ENCODE assay signal across 12 cellular contexts in genomic region chr17:28938552-28938951, GRCh38. TPM values are rescaled to one million over a fixed set of nuclear protein-coding genes. Genes with fewer than 3 reads are reported as not detected.
DNase-seq lines count a peak whose midpoint lies in the region; TF ChIP-seq lines count a peak whose summit lies in the region.
"Had no signal": no experiment of that assay in that cellular context is flagged by ENCODE, and none has a peak within 500 bp of the region (broad histone marks: within the 10 kb centered on the region; RNA-seq: fewer than 3 reads in every experiment).

No MANE protein-coding gene starts in this region.

- H3K4me3 ChIP-seq in CD4-positive, alpha-beta memory T cell (ENCODE audit: low read length in 2 of 2): no peak overlapping the region
- H3K4me3 ChIP-seq in cardiac muscle cell (no peak overlapping the region), sigmoid colon (no peak overlapping the region)
- H3K4me3 ChIP-seq: SJCRH30 had no signal

- H3K4me1 Mint-ChIP-seq in CD4-positive, alpha-beta memory T cell: peaks cover 55 to 89% (median 74%) of the 10 kb centered on the region in 4 donors
- H3K4me1 Mint-ChIP-seq in progenitor cell of endocrine pancreas (ENCODE audit: low read depth): peaks cover 25% of the 10 kb centered on the region

- TF ChIP-seq POLR2A in sigmoid colon (IDR thresholded peaks at IDR 0.05): no peak

- TF ChIP-seq CTCF in RWPE1 (conservative IDR thresholded peaks at IDR 0.05; ENCODE audit: low read depth) (no peak), cardiac muscle cell (IDR thresholded peaks at IDR 0.05; ENCODE audit: low read depth, low read length) (no peak), progenitor cell of endocrine pancreas (IDR thresholded peaks at IDR 0.05; ENCODE audit: unreplicated experiment) (no peak), sigmoid colon (IDR thresholded peaks at IDR 0.05) (no peak)

- H3K9me3 ChIP-seq in CD4-positive, alpha-beta memory T cell (ENCODE audit: control insufficient read depth in 1 of 2, low read length in 2 of 2): no peaks in the 10 kb centered on the region
- H3K9me3 ChIP-seq in cardiac muscle cell (ENCODE audit: low read depth): no peaks in the 10 kb centered on the region
- no peaks in the 10 kb centered on the region for H3K9me3 ChIP-seq in sigmoid colon
- H3K9me3 ChIP-seq: SJCRH30 had no signal

- CTCF ChIA-PET in CD4-positive, alpha-beta memory T cell (lab: Charles Lee; ENCODE audit: partially characterized antibody): interaction anchor here (2.0 to 4.7 kb wide), 2 partner anchors 11 to 27 kb away, joined by 6 to 14 read pairs; no protein-coding TSS in a partner anchor
- CTCF ChIA-PET in RWPE1 (lab: Yijun Ruan, JAX): interaction anchor here (1.7 kb wide), 1 partner anchor 212 kb away, joined by 6 read pairs; no protein-coding TSS in a partner anchor

- DNase-seq in CD4-positive, alpha-beta memory T cell: no peak
- no peak for DNase-seq in RWPE1 (ENCODE audit: low spot score)
- DNase-seq in cardiac muscle cell (ENCODE audit: low read depth in 1 of 2, low spot score in 1 of 2): no peak
- DNase-seq in progenitor cell of endocrine pancreas (ENCODE audit: low spot score, unreplicated experiment): no peak
- no peak for DNase-seq in SKM-1 treated with dmso at 0.1 percent for 144 hours (lab: John Stamatoyannopoulos, UW; ENCODE audit: unreplicated experiment)
- DNase-seq in sigmoid colon: no peak
- no peak for DNase-seq in activated CD4-positive, CD25-positive, alpha-beta regulatory T cell treated with anti-CD3 and anti-CD28 coated beads, Interleukin-2, amount 50 U/mL, for 72 hours
- DNase-seq: brain microvascular endothelial cell, GDM1, NCI-H146, retina, SJCRH30 had no signal

- H3K4me1 ChIP-seq in CD4-positive, alpha-beta memory T cell (ENCODE audit: insufficient read depth, low read length): peaks cover 73% of the 10 kb centered on the region
- H3K4me1 ChIP-seq in cardiac muscle cell (ENCODE audit: low read depth): peaks cover 21% of the 10 kb centered on the region
- H3K4me1 ChIP-seq in sigmoid colon: peaks cover 0 to 79% (median 76%) of the 10 kb centered on the region in 4 donors
- H3K4me1 ChIP-seq: SJCRH30 had no signal

- H3K36me3 ChIP-seq in CD4-positive, alpha-beta memory T cell (ENCODE audit: insufficient read depth, low read length): peaks cover 5% of the 10 kb centered on the region
- H3K36me3 ChIP-seq in cardiac muscle cell (peaks cover 6% of the 10 kb centered on the region), sigmoid colon (no peaks in the 10 kb centered on the region)
- H3K36me3 ChIP-seq: brain microvascular endothelial cell had no signal

- no peaks in the 10 kb centered on the region for H3K27me3 Mint-ChIP-seq in CD4-positive, alpha-beta memory T cell
- no peaks in the 10 kb centered on the region for H3K27me3 Mint-ChIP-seq in progenitor cell of endocrine pancreas

- no peak overlapping the region for H3K27ac ChIP-seq in CD4-positive, alpha-beta memory T cell (ENCODE audit: low read depth, low read length)
- H3K27ac ChIP-seq in RWPE1: peak overlapping the region; percentile 56
- H3K27ac ChIP-seq in cardiac muscle cell: peak overlapping the region; percentile 45
- H3K27ac ChIP-seq in sigmoid colon: no peak overlapping the region
- H3K27ac ChIP-seq: brain microvascular endothelial cell, SJCRH30 had no signal

- TF ChIP-seq EP300 in sigmoid colon (IDR thresholded peaks at IDR 0.05): no peak

- H3K36me3 Mint-ChIP-seq in CD4-positive, alpha-beta memory T cell: peaks cover 12 to 57% of the 10 kb centered on the region in 2 donors
- peaks cover 7% of the 10 kb centered on the region for H3K36me3 Mint-ChIP-seq in progenitor cell of endocrine pancreas (ENCODE audit: insufficient read depth)

- peak overlapping the region in 1 of 8 donors; percentile 65 for H3K4me3 Mint-ChIP-seq in CD4-positive, alpha-beta memory T cell
- H3K4me3 Mint-ChIP-seq in progenitor cell of endocrine pancreas (ENCODE audit: low read depth): no peak overlapping the region

- no peaks in the 10 kb centered on the region for H3K27me3 ChIP-seq in CD4-positive, alpha-beta memory T cell (ENCODE audit: insufficient read depth, low read length)
- H3K27me3 ChIP-seq in cardiac muscle cell (no peaks in the 10 kb centered on the region), sigmoid colon (no peaks in the 10 kb centered on the region)
- H3K27me3 ChIP-seq: brain microvascular endothelial cell, SJCRH30 had no signal

- intact Hi-C loops in CD4-positive, alpha-beta memory T cell (cut with micrococcal nuclease): no loop called here
- intact Hi-C loops in sigmoid colon (cut with DNase I): no loop called here

- POLR2A ChIA-PET in CD4-positive, alpha-beta memory T cell (lab: Charles Lee; ENCODE audit: partially characterized antibody): interaction anchor here (1.9 to 10.8 kb wide), 3 partner anchors 11 to 211 kb away, joined by 6 to 134 read pairs (median 53); partner anchors contain the start of genes PHF12 and TLCD1
- POLR2A ChIA-PET in RWPE1 (lab: Yijun Ruan, JAX; ENCODE audit: low non-redundant PET): no interaction called here

- no peaks in the 10 kb centered on the region for H3K9me3 Mint-ChIP-seq in CD4-positive, alpha-beta memory T cell
- no peaks in the 10 kb centered on the region for H3K9me3 Mint-ChIP-seq in progenitor cell of endocrine pancreas (ENCODE audit: low read depth)

- H3K27ac Mint-ChIP-seq in CD4-positive, alpha-beta memory T cell: peak overlapping the region; percentile 3 to 74 (median 35)
- peak overlapping the region; percentile 31 for H3K27ac Mint-ChIP-seq in progenitor cell of endocrine pancreas

RNA-seq across cellular contexts. Expression of gene PHF12, which starts 12.8 kb away (rescaled TPM):
- total RNA-seq in CD4-positive, alpha-beta memory T cell: 100 to 1,000 TPM; 125 to 135 TPM
- 10 to 100 TPM in 1 of 2 donors, 1 to 10 TPM in 1; 5.0 to 12.7 TPM for polyA plus RNA-seq in CD4-positive, alpha-beta memory T cell
- 45.6 and 46.1 TPM in 2 replicates for total RNA-seq in cardiac muscle cell
- polyA plus RNA-seq in cardiac muscle cell: 11.6 and 17.9 TPM in 2 replicates
- total RNA-seq in progenitor cell of endocrine pancreas: 70.4 and 71.8 TPM in 2 replicates
- total RNA-seq in sigmoid colon: 10 to 100 TPM; 39.1 to 54.3 (median 45.2) TPM
- polyA plus RNA-seq in sigmoid colon: 10 to 100 TPM in 2 of 3 donors, 1 to 10 TPM in 1; 6.9 to 24.7 (median 13.8) TPM

RNA-seq across cellular contexts. Expression of gene DHRS13, which starts 35.7 kb away (rescaled TPM):
- total RNA-seq in CD4-positive, alpha-beta memory T cell: 10 to 100 TPM; 44.6 to 49.6 TPM
- polyA plus RNA-seq in CD4-positive, alpha-beta memory T cell: 10 to 100 TPM; 15.1 to 19.6 TPM
- 40.9 and 44.6 TPM in 2 replicates for total RNA-seq in cardiac muscle cell
- 28.1 and 35.4 TPM in 2 replicates for polyA plus RNA-seq in cardiac muscle cell
- 22.4 and 25.9 TPM in 2 replicates for total RNA-seq in progenitor cell of endocrine pancreas
- 1 to 10 TPM; 3.2 to 8.4 (median 3.9) TPM for total RNA-seq in sigmoid colon
- 10 to 100 TPM in 1 of 3 donors, 1 to 10 TPM in 2; 2.1 to 15.0 (median 3.0) TPM for polyA plus RNA-seq in sigmoid colon

RNA-seq across cellular contexts. Expression of gene FLOT2, which starts 41.0 kb away (rescaled TPM):
- 100 to 1,000 TPM; 216 to 224 TPM for total RNA-seq in CD4-positive, alpha-beta memory T cell
- 100 to 1,000 TPM; 284 to 288 TPM for polyA plus RNA-seq in CD4-positive, alpha-beta memory T cell
- total RNA-seq in cardiac muscle cell (102 and 110 TPM in 2 replicates), progenitor cell of endocrine pancreas (125 and 131 TPM in 2 replicates), sigmoid colon (10 to 100 TPM; 38.5 to 72.5 (median 52.4) TPM)
- polyA plus RNA-seq in cardiac muscle cell (145 and 158 TPM in 2 replicates), sigmoid colon (10 to 100 TPM; 27.3 to 91.8 (median 36.6) TPM)

Comparison
In these comparisons a context has a peak if more than half of its experiments do, and no peak if none do; other contexts are left out.
1. H3K27ac ChIP-seq: peak in RWPE1 (single experiment) and cardiac muscle cell (single experiment); none in CD4-positive, alpha-beta memory T cell (single experiment) and sigmoid colon (0 of 4).